18 cellular contexts compared by ENCODE assay signal in the genomic region with DNA sequence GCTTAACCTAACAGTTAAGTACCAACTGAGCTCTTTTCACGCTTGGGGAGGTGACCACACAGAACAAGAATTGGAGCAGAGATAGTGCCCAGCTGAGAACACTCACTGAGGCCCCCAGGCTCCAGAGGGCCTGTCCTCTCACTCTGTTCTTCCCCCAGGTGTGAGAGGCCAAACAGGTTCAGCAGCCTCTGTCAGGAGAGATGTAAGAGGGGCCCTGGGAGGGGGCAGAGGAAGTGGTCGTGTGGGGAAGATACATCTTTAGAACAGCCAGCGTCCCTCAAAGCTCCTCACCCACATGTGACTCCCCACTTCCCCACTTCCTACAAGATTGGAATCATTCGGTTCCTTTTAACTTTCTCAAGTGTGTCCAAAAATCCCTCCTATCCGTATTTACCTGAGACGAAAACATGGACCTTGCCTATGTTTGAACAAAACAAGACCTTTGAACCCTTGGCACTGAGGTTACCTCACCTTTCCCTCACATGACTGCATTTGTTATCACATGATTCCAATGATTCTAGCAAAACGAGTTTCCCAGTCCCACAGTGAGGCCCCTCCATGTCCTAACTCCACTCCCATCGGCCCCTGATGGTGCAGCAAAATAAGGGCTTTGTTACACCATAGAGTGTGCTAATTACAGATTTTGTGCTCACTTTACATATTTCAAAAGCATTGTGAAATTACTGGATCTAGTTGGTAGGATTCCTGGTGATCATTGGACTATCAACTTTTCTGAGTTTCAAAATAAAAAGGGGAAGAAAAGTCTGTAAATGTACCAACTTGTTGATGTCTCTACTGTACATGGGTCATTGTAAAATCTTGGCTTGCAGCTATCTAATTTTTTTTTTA. TPM values are rescaled to one million over a fixed set of nuclear protein-coding genes. Genes with fewer than 3 reads are reported as not detected.
DNase-seq lines count a peak whose midpoint lies in the region; TF ChIP-seq lines count a peak whose summit lies in the region.
"Had no signal": no experiment of that assay in that cellular context is flagged by ENCODE, and none has a peak within 500 bp of the region (broad histone marks: within the 10 kb centered on the region; RNA-seq: fewer than 3 reads in every experiment).

No MANE protein-coding gene starts in this region.

- DNase-seq in DMS53 treated with DMSO at 0.1 percent for 48 hours (lab: John Stamatoyannopoulos, UW; ENCODE audit: unreplicated experiment) (peak; percentile 87), hepatocyte (ENCODE audit: low spot score) (peak; percentile 83), neural crest cell (ENCODE audit: low read depth, low spot score) (no peak), RWPE1 (ENCODE audit: low spot score) (no peak), H4 (ENCODE audit: low spot score) (no peak), HPDE6-E6E7 (ENCODE audit: extremely low spot score) (no peak)
- DNase-seq in Jurkat, Clone E6-1 (ENCODE audit: low read depth, low spot score) = peak; percentile 60
- DNase-seq in activated CD4-positive, alpha-beta T cell treated with anti-CD3 and anti-CD28 coated beads for 48 hours = no peak
- DNase-seq: activated CD4-positive, alpha-beta memory T cell treated with anti-CD3 and anti-CD28 coated beads, Interleukin-2, amount 10 ng/mL, durations not matched to agents 7 days and 5 days; activated T-cell treated with anti-CD3 and anti-CD28 coated beads, Interleukin-2, amount 50 U/mL, for 72 hours; AML-193; naive thymus-derived CD4-positive, alpha-beta T cell; NCI-H1930; NCI-H446; posterior cingulate gyrus; stimulated activated CD4-positive, alpha-beta T cell treated with anti-CD3 and anti-CD28 coated beads, Interleukin-4, amount 100 ng/mL, for 24 hours; T-helper 1 cell had no signal

- no peaks in the 10 kb centered on the region for H3K36me3 ChIP-seq in hepatocyte (replicated peaks; ENCODE audit: insufficient read depth, low read depth)

- no peak overlapping the region for H3K4me3 ChIP-seq in Jurkat, Clone E6-1 (ENCODE audit: low read length)
- H3K4me3 ChIP-seq in hepatocyte = no peak overlapping the region
- H3K4me3 ChIP-seq: skin epidermis had no signal

- peak overlapping the region; percentile 27 for H3K27ac Mint-ChIP-seq in neural crest cell (ENCODE audit: unreplicated experiment)
- H3K27ac Mint-ChIP-seq: activated CD4-positive, alpha-beta memory T cell treated with anti-CD3 and anti-CD28 coated beads, Interleukin-2, amount 10 ng/mL, durations not matched to agents 7 days and 5 days; activated T-cell treated with anti-CD3 and anti-CD28 coated beads, Interleukin-2, amount 50 U/mL, for 72 hours; naive thymus-derived CD4-positive, alpha-beta T cell had no signal

- no peak overlapping the region for H2AFZ ChIP-seq in hepatocyte

- H3K27me3 ChIP-seq in hepatocyte = no peaks in the 10 kb centered on the region

- H3K27me3 Mint-ChIP-seq in neural crest cell (ENCODE audit: low read depth) = no peaks in the 10 kb centered on the region

- POLR2A ChIA-PET in RWPE1 (lab: Yijun Ruan, JAX; ENCODE audit: low non-redundant PET) = no interaction called here

- TF ChIP-seq CTCF in hepatocyte (IDR thresholded peaks at IDR 0.05; ENCODE audit: poor library complexity) (no peak), neural crest cell (conservative IDR thresholded peaks at IDR 0.05) (no peak), RWPE1 (conservative IDR thresholded peaks at IDR 0.05; ENCODE audit: low read depth) (no peak)

- H3K9me3 Mint-ChIP-seq in neural crest cell = peaks cover 3% of the 10 kb centered on the region
- H3K9me3 Mint-ChIP-seq: activated CD4-positive, alpha-beta memory T cell treated with anti-CD3 and anti-CD28 coated beads, Interleukin-2, amount 10 ng/mL, durations not matched to agents 7 days and 5 days; activated T-cell treated with anti-CD3 and anti-CD28 coated beads, Interleukin-2, amount 50 U/mL, for 72 hours; naive thymus-derived CD4-positive, alpha-beta T cell had no signal

- peaks cover 16% of the 10 kb centered on the region for H3K4me1 ChIP-seq in hepatocyte (ENCODE audit: insufficient read depth)

- H3K36me3 Mint-ChIP-seq in neural crest cell (ENCODE audit: low read depth) = no peaks in the 10 kb centered on the region
- H3K36me3 Mint-ChIP-seq: naive thymus-derived CD4-positive, alpha-beta T cell had no signal

- no peaks in the 10 kb centered on the region for H3K4me1 Mint-ChIP-seq in neural crest cell

- no peaks in the 10 kb centered on the region for H4K20me1 ChIP-seq in hepatocyte (ENCODE audit: insufficient read depth, poor library complexity, severe bottlenecking)

- no peaks in the 10 kb centered on the region for H3K79me2 ChIP-seq in hepatocyte

- CTCF ChIA-PET in RWPE1 (lab: Yijun Ruan, JAX) = no interaction called here

- 35% methylated on average over 8 of the region's 8 CpGs for WGBS in hepatocyte (ENCODE audit: low lambda C conversion rate, missing lambda C conversion rate)

- H3K9me2 ChIP-seq in hepatocyte (replicated peaks; ENCODE audit: insufficient read depth) = no peaks in the 10 kb centered on the region

- H3K4me2 ChIP-seq in hepatocyte = peak overlapping the region; percentile 25

- H3K4me3 Mint-ChIP-seq in neural crest cell = no peak overlapping the region
- H3K4me3 Mint-ChIP-seq: activated CD4-positive, alpha-beta memory T cell treated with anti-CD3 and anti-CD28 coated beads, Interleukin-2, amount 10 ng/mL, durations not matched to agents 7 days and 5 days; activated T-cell treated with anti-CD3 and anti-CD28 coated beads, Interleukin-2, amount 50 U/mL, for 72 hours; naive thymus-derived CD4-positive, alpha-beta T cell had no signal

- H3K27ac ChIP-seq in hepatocyte (peak overlapping the region; percentile 97), RWPE1 (no peak overlapping the region)
- H3K27ac ChIP-seq: skin epidermis had no signal

- H3K9me3 ChIP-seq in hepatocyte (ENCODE audit: low read depth) = no peaks in the 10 kb centered on the region

RNA-seq across cellular contexts. Expression of a gene that starts 40.0 kb away (rescaled TPM):
- polyA plus RNA-seq in Jurkat, Clone E6-1 (2012; ENCODE audit: insufficient read depth, insufficient read length) = 111 TPM
- total RNA-seq in hepatocyte (149 and 151 TPM in 2 replicates), neural crest cell (209 and 215 TPM in 2 replicates)
- polyA plus RNA-seq in hepatocyte = 91.9 and 97.7 TPM in 2 replicates
- total RNA-seq in H4 (2014; rRNA removed; shearing (Covaris generic)) = 38.2 and 63.2 TPM in 2 replicates

Comparison
In these comparisons a context has a peak if more than half of its experiments do, and no peak if none do; other contexts are left out.
1. DNase-seq: peak in DMS53 treated with DMSO at 0.1 percent for 48 hours (single experiment), Jurkat, Clone E6-1 (single experiment) and hepatocyte (single experiment); none in neural crest cell (single experiment), RWPE1 (single experiment), activated CD4-positive, alpha-beta T cell treated with anti-CD3 and anti-CD28 coated beads for 48 hours (single experiment), H4 (single experiment) and HPDE6-E6E7 (single experiment).